In the genomic region with DNA sequence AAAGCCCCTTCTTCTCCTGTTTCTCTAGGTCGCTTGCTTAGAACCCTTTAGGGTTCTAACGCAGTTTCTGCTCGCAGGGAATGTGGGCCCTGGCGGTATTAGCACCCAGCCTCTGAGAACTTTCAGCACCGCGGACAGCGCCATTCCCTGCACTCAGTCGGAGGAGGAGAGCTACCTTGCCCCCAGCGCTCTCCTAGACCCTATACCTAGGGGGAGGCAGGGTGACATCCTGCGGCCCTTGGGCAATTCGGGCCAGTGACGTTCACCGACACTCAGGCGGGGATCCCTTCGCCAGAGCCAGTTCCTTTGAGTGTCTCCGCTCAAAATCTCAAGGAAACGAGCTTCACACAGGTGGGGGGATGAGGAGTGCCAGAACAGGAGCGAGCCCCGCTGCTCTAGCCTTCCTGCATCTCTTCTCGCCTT, we compare ENCODE assay signal across 1 cellular context.
TF ChIP-seq lines count a peak whose summit lies in the region.

No MANE protein-coding gene starts in this region.

TF ChIP-seq in HepG2, 621 proteins besides CTCF, POLR2A, EP300 and RAD21 (continued from another document and continues in another):
- TF ChIP-seq, protein P1, sequence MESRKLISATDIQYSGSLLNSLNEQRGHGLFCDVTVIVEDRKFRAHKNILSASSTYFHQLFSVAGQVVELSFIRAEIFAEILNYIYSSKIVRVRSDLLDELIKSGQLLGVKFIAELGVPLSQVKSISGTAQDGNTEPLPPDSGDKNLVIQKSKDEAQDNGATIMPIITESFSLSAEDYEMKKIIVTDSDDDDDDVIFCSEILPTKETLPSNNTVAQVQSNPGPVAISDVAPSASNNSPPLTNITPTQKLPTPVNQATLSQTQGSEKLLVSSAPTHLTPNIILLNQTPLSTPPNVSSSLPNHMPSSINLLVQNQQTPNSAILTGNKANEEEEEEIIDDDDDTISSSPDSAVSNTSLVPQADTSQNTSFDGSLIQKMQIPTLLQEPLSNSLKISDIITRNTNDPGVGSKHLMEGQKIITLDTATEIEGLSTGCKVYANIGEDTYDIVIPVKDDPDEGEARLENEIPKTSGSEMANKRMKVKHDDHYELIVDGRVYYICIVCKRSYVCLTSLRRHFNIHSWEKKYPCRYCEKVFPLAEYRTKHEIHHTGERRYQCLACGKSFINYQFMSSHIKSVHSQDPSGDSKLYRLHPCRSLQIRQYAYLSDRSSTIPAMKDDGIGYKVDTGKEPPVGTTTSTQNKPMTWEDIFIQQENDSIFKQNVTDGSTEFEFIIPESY (CRISPR knock-in tag; IDR thresholded peaks at IDR 0.05) = no peak
- TF ChIP-seq, protein P2, sequence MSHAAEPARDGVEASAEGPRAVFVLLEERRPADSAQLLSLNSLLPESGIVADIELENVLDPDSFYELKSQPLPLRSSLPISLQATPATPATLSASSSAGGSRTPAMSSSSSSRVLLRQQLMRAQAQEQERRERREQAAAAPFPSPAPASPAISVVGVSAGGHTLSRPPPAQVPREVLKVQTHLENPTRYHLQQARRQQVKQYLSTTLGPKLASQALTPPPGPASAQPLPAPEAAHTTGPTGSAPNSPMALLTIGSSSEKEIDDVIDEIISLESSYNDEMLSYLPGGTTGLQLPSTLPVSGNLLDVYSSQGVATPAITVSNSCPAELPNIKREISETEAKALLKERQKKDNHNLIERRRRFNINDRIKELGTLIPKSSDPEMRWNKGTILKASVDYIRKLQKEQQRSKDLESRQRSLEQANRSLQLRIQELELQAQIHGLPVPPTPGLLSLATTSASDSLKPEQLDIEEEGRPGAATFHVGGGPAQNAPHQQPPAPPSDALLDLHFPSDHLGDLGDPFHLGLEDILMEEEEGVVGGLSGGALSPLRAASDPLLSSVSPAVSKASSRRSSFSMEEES (CRISPR knock-in tag; IDR thresholded peaks at IDR 0.05) = peak; percentile 73
- TF ChIP-seq SNAPC2 (CRISPR knock-in tag; IDR thresholded peaks at IDR 0.05) = no peak
- no peak for TF ChIP-seq GZF1 (CRISPR knock-in tag; IDR thresholded peaks at IDR 0.05)
- TF ChIP-seq ZMAT3 (CRISPR knock-in tag; conservative IDR thresholded peaks at IDR 0.05) = 0 out of 2 replicates have a peak, but pooled peaks have one; percentile 36
- no peak for TF ChIP-seq ZNF564 (CRISPR knock-in tag; IDR thresholded peaks at IDR 0.05)
- no peak for TF ChIP-seq JDP2 (CRISPR knock-in tag; IDR thresholded peaks at IDR 0.05; ENCODE audit: borderline replicate concordance)
- TF ChIP-seq, protein P3, sequence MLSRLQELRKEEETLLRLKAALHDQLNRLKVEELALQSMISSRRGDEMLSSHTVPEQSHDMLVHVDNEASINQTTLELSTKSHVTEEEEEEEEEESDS (CRISPR knock-in tag; IDR thresholded peaks at IDR 0.05; ENCODE audit: borderline replicate concordance) = no peak
- peak; percentile 62; the same call in 1 of the 2 replicates for TF ChIP-seq ZNF670 (CRISPR knock-in tag; IDR thresholded peaks at IDR 0.05; ENCODE audit: borderline replicate concordance)
- TF ChIP-seq, protein P4, sequence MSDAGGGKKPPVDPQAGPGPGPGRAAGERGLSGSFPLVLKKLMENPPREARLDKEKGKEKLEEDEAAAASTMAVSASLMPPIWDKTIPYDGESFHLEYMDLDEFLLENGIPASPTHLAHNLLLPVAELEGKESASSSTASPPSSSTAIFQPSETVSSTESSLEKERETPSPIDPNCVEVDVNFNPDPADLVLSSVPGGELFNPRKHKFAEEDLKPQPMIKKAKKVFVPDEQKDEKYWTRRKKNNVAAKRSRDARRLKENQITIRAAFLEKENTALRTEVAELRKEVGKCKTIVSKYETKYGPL (CRISPR knock-in tag; IDR thresholded peaks at IDR 0.05) = peak; percentile 47; the same call in 1 of the 2 replicates
- TF ChIP-seq AKAP8 (CRISPR knock-in tag; IDR thresholded peaks at IDR 0.05) = no peak
- peak; percentile 74 for TF ChIP-seq MEF2D (CRISPR knock-in tag; IDR thresholded peaks at IDR 0.05)
- TF ChIP-seq MYNN (CRISPR knock-in tag; IDR thresholded peaks at IDR 0.05; ENCODE audit: low read depth) = peak; percentile 67; the same call in 1 of the 2 replicates
- TF ChIP-seq ISL2 (CRISPR knock-in tag; IDR thresholded peaks at IDR 0.05) = peak; percentile 40; the same call in 1 of the 2 replicates
- TF ChIP-seq NRL (CRISPR knock-in tag; IDR thresholded peaks at IDR 0.05; ENCODE audit: borderline replicate concordance) = no peak
- peak; percentile 68 for TF ChIP-seq TEAD3 (CRISPR knock-in tag; optimal IDR thresholded peaks at IDR 0.05; ENCODE audit: borderline replicate concordance)
- peak; percentile 32; the same call in 1 of the 2 replicates for TF ChIP-seq SATB2 (CRISPR knock-in tag; IDR thresholded peaks at IDR 0.05)
- TF ChIP-seq TEAD2 (CRISPR knock-in tag; IDR thresholded peaks at IDR 0.05) = 0 out of 2 replicates have a peak, but pooled peaks have one; percentile 62
- TF ChIP-seq, protein P5, sequence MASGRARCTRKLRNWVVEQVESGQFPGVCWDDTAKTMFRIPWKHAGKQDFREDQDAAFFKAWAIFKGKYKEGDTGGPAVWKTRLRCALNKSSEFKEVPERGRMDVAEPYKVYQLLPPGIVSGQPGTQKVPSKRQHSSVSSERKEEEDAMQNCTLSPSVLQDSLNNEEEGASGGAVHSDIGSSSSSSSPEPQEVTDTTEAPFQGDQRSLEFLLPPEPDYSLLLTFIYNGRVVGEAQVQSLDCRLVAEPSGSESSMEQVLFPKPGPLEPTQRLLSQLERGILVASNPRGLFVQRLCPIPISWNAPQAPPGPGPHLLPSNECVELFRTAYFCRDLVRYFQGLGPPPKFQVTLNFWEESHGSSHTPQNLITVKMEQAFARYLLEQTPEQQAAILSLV (CRISPR knock-in tag; IDR thresholded peaks at IDR 0.05; ENCODE audit: borderline replicate concordance) = peak; percentile 76; the same call in 1 of the 2 replicates
- TF ChIP-seq, protein P6, sequence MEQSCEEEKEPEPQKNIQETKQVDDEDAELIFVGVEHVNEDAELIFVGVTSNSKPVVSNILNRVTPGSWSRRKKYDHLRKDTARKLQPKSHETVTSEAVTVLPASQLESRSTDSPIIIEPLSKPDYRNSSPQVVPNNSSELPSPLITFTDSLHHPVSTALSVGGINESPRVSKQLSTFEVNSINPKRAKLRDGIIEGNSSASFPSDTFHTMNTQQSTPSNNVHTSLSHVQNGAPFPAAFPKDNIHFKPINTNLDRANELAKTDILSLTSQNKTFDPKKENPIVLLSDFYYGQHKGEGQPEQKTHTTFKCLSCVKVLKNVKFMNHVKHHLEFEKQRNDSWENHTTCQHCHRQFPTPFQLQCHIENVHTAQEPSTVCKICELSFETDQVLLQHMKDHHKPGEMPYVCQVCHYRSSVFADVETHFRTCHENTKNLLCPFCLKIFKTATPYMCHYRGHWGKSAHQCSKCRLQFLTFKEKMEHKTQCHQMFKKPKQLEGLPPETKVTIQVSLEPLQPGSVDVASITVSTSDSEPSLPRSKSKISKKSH (CRISPR knock-in tag; IDR thresholded peaks at IDR 0.05; ENCODE audit: borderline replicate concordance) = peak; percentile 61; the same call in 1 of the 2 replicates
- TF ChIP-seq KLF11 (CRISPR knock-in tag; IDR thresholded peaks at IDR 0.05) = peak; percentile 89
- TF ChIP-seq NFKBIZ (CRISPR knock-in tag; IDR thresholded peaks at IDR 0.05) = 0 out of 2 replicates have a peak, but pooled peaks have one; percentile 53
- TF ChIP-seq HMG20A (CRISPR knock-in tag; IDR thresholded peaks at IDR 0.05; ENCODE audit: borderline replicate concordance) = no peak
- 0 out of 2 replicates have a peak, but pooled peaks have one; percentile 17 for TF ChIP-seq RXRB (CRISPR knock-in tag; IDR thresholded peaks at IDR 0.05; ENCODE audit: borderline replicate concordance)
- peak; percentile 94; the same call in 1 of the 2 replicates for TF ChIP-seq ZNF557 (CRISPR knock-in tag; IDR thresholded peaks at IDR 0.05)
- TF ChIP-seq, protein P7, sequence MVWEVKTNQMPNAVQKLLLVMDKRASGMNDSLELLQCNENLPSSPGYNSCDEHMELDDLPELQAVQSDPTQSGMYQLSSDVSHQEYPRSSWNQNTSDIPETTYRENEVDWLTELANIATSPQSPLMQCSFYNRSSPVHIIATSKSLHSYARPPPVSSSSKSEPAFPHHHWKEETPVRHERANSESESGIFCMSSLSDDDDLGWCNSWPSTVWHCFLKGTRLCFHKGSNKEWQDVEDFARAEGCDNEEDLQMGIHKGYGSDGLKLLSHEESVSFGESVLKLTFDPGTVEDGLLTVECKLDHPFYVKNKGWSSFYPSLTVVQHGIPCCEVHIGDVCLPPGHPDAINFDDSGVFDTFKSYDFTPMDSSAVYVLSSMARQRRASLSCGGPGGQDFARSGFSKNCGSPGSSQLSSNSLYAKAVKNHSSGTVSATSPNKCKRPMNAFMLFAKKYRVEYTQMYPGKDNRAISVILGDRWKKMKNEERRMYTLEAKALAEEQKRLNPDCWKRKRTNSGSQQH (CRISPR knock-in tag; IDR thresholded peaks at IDR 0.05; ENCODE audit: low read depth) = peak; percentile 41; the same call in 1 of the 2 replicates
- TF ChIP-seq, protein P8, sequence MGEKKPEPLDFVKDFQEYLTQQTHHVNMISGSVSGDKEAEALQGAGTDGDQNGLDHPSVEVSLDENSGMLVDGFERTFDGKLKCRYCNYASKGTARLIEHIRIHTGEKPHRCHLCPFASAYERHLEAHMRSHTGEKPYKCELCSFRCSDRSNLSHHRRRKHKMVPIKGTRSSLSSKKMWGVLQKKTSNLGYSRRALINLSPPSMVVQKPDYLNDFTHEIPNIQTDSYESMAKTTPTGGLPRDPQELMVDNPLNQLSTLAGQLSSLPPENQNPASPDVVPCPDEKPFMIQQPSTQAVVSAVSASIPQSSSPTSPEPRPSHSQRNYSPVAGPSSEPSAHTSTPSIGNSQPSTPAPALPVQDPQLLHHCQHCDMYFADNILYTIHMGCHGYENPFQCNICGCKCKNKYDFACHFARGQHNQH (CRISPR knock-in tag; IDR thresholded peaks at IDR 0.05) = peak; percentile 51; the same call in 1 of the 2 replicates
- no peak for TF ChIP-seq ZNF549 (CRISPR knock-in tag; IDR thresholded peaks at IDR 0.05)
- peak; percentile 72; the same call in 1 of the 2 replicates for TF ChIP-seq ATAD3A (CRISPR knock-in tag; IDR thresholded peaks at IDR 0.05)
- 0 out of 2 replicates have a peak, but pooled peaks have one; percentile 73 for TF ChIP-seq ETV6 (CRISPR knock-in tag; conservative IDR thresholded peaks at IDR 0.05)
- no peak for TF ChIP-seq SP1 (IDR thresholded peaks at IDR 0.05)
- TF ChIP-seq SP1 (CRISPR knock-in tag; IDR thresholded peaks at IDR 0.05) = no peak
- no peak for TF ChIP-seq HMG20B (CRISPR knock-in tag; conservative IDR thresholded peaks at IDR 0.05)
- TF ChIP-seq, protein P9, sequence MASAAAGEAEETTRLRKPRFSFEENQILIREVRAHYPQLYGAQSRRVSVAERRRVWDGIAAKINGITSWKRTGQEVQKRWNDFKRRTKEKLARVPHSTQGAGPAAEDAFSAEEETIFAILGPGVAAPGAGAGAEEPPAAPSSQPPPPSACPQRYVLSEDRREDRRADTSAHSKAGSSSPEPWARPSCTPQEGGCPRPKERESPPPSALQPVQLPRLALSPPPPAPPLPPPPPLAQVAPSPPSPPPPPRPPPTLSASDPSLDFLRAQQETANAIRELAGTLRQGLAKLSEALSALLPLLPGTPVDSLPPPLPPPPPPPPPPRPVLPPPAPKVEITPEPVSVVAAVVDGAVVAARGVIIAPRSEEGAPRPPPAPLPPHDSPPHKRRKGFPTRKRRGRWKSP (CRISPR knock-in tag; IDR thresholded peaks at IDR 0.05) = peak; percentile 57; the same call in 1 of the 2 replicates
- 0 out of 2 replicates have a peak, but pooled peaks have one; percentile 74 for TF ChIP-seq MAF1 (CRISPR knock-in tag; IDR thresholded peaks at IDR 0.05; ENCODE audit: borderline replicate concordance)
- 0 out of 2 replicates have a peak, but pooled peaks have one; percentile 22 for TF ChIP-seq TAF1 (CRISPR knock-in tag; IDR thresholded peaks at IDR 0.05)
- no peak for TF ChIP-seq ZNF354B (CRISPR knock-in tag; IDR thresholded peaks at IDR 0.05)
- no peak for TF ChIP-seq SRF (IDR thresholded peaks at IDR 0.05; ENCODE audit: low read depth, low read length)
- TF ChIP-seq ZNF878 (CRISPR knock-in tag; IDR thresholded peaks at IDR 0.05) = 0 out of 2 replicates have a peak, but pooled peaks have one; percentile 40
- TF ChIP-seq ISX (CRISPR knock-in tag; conservative IDR thresholded peaks at IDR 0.05) = no peak
- TF ChIP-seq ZNF792 (CRISPR knock-in tag; IDR thresholded peaks at IDR 0.05) = peak; percentile 85
- TF ChIP-seq TOE1 (CRISPR knock-in tag; IDR thresholded peaks at IDR 0.05) = no peak
- peak; percentile 68; the same call in 1 of the 2 replicates for TF ChIP-seq ZNF891 (CRISPR knock-in tag; IDR thresholded peaks at IDR 0.05)
- no peak for TF ChIP-seq ZNF484 (CRISPR knock-in tag; IDR thresholded peaks at IDR 0.05; ENCODE audit: borderline replicate concordance, low read depth)
- TF ChIP-seq, protein P10, sequence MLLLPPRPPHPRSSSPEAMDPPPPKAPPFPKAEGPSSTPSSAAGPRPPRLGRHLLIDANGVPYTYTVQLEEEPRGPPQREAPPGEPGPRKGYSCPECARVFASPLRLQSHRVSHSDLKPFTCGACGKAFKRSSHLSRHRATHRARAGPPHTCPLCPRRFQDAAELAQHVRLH (CRISPR knock-in tag; IDR thresholded peaks at IDR 0.05; ENCODE audit: borderline replicate concordance, low read depth) = peak; percentile 80; the same call in 1 of the 2 replicates
- 0 out of 2 replicates have a peak, but pooled peaks have one; percentile 46 for TF ChIP-seq ZNF816 (CRISPR knock-in tag; IDR thresholded peaks at IDR 0.05; ENCODE audit: borderline replicate concordance)
- TF ChIP-seq ZNF253 (CRISPR knock-in tag; IDR thresholded peaks at IDR 0.05; ENCODE audit: borderline replicate concordance) = no peak
- no peak for TF ChIP-seq KAT2B (IDR thresholded peaks at IDR 0.05; ENCODE audit: borderline replicate concordance, low read depth, low read length)
